Comparison of ENCODE assay signal across 18 cellular contexts in the genomic region with DNA sequence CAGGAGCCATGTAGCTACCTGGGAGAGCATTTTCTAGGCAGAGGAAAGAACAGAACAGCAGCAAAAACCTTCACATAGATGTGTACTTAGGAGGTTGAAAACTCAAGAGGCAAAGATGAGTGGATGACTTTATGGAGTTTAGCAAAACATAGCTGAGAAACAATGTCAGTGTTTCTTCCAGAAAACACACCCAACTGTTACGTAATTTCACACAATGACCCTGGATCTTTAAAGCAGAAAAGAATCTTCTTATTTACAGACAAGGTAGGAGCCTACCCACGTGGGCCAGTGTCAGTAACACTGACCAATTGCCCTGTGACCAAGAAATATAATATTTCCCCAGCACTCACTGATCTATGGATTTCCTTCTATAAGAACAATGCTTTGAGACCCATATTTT.
"Had no signal": no experiment of that assay in that cellular context is flagged by ENCODE, and none has a peak within 500 bp of the region (broad histone marks: within the 10 kb centered on the region; RNA-seq: fewer than 3 reads in every experiment).

No MANE protein-coding gene starts in this region.

- ATAC-seq: activated CD8-positive, alpha-beta T cell treated with anti-CD3 and anti-CD28 coated beads, Interleukin-2, amount 10 ng/mL, durations not matched to agents 7 days and 5 days; left cardiac atrium; stimulated activated naive CD8-positive, alpha-beta T cell treated with anti-CD3 and anti-CD28 coated beads, Interleukin-15, amount 100 ng/mL, for 72 hours had no signal

- H3K9me3 ChIP-seq: esophagus muscularis mucosa, right atrium auricular region had no signal

- H3K36me3 ChIP-seq: cardiac muscle cell, esophagus muscularis mucosa, right atrium auricular region had no signal

- H3K27ac ChIP-seq: cardiac muscle cell, esophagus muscularis mucosa, right atrium auricular region had no signal

- H3K4me3 ChIP-seq: cardiac muscle cell, esophagus muscularis mucosa, lung, right atrium auricular region had no signal

- H3K27me3 ChIP-seq: cardiac muscle cell, esophagus muscularis mucosa, right atrium auricular region had no signal

- DNase-seq: activated CD4-positive, alpha-beta T cell treated with anti-CD3 and anti-CD28 coated beads, Interleukin-2, amount 10 ng/mL, durations not matched to agents 24 days and 14 days; activated CD4-positive, CD25-positive, alpha-beta regulatory T cell; activated CD8-positive, alpha-beta T cell treated with anti-CD3 and anti-CD28 coated beads, Interleukin-2, amount 10 ng/mL, durations not matched to agents 7 days and 5 days; activated naive CD4-positive, alpha-beta T cell treated with anti-CD3 and anti-CD28 coated beads, Interleukin-2, amount 10 ng/mL, durations not matched to agents 7 days and 5 days; activated T-cell treated with anti-CD3 and anti-CD28 coated beads, Interleukin-2, amount 50 U/mL, for 24 hours; effector CD8-positive, alpha-beta T cell; left cardiac atrium; nucleus accumbens; small intestine; stimulated activated CD4-positive, alpha-beta T cell treated with anti-CD3 and anti-CD28 coated beads, Interleukin-15, amount 100 ng/mL, for 24 hours; stimulated activated CD4-positive, alpha-beta T cell treated with anti-CD3 and anti-CD28 coated beads, Interleukin-2, amount 100 ng/mL, for 48 hours; stimulated activated naive CD8-positive, alpha-beta T cell treated with anti-CD3 and anti-CD28 coated beads, Interleukin-15, amount 100 ng/mL, for 72 hours; T-helper 1 cell; T-helper 9 cell had no signal
